In the genomic region with DNA sequence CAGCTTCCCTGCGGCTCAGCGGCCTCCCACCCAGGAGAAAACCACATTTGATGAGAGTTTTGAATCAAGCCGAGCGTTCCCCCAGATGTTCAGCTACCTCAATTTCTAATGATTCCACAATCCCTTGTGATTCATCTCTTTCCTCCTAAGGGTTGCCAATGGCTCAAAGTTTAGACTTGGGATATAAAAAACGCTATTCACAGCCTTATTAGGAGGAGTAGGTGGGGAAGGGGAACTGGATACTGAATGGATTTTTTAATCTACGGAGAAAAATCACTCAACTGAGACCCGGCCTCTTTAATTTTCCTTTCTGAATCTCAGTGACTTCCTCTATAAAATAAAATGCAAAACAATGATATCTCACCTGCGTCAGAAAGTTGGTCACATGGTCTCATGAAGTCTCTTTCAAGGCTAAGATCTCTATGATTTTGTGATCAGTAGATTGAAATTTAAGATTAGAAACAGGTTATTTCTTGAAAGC, we compare ENCODE assay signal across 8 cellular contexts.
DNase-seq lines count a peak whose midpoint lies in the region; ATAC-seq and TF ChIP-seq lines count a peak whose summit lies in the region.

No MANE protein-coding gene starts in this region.

- no peaks in the 10 kb centered on the region for H3K9me3 Mint-ChIP-seq in naive B cell

- no peaks in the 10 kb centered on the region for H3K36me3 Mint-ChIP-seq in naive B cell

- peaks cover 0 to 7% (median 0%) of the 10 kb centered on the region in 3 donors for H3K27me3 Mint-ChIP-seq in naive B cell

- TF ChIP-seq CTCF in AG04449 (IDR thresholded peaks at IDR 0.05; ENCODE audit: insufficient read depth, low read length, missing control alignments) (no peak), epithelial cell of esophagus (IDR thresholded peaks at IDR 0.05; ENCODE audit: insufficient read depth, low read depth, low read length, missing control alignments) (no peak)

- peaks cover 21 to 26% (median 23%) of the 10 kb centered on the region in 3 donors for H3K4me1 Mint-ChIP-seq in naive B cell

- peak overlapping the region; percentile 95 to 98 (median 97) for H3K27ac Mint-ChIP-seq in naive B cell

- no peak for DNase-seq in AG04449 (ENCODE audit: low read depth, low spot score)
- peak; percentile 58 for DNase-seq in M059J (ENCODE audit: low read depth)
- DNase-seq in epithelial cell of esophagus (ENCODE audit: low read depth): peak; percentile 35
- peak; percentile 80 for DNase-seq in naive B cell
- no peak for DNase-seq in NCI-H2107 (lab: John Stamatoyannopoulos, UW)
- no peak for DNase-seq in stimulated activated CD8-positive, alpha-beta memory T cell treated with anti-CD3 and anti-CD28 coated beads, Interleukin-4, amount 100 ng/mL, for 48 hours
- DNase-seq in activated effector memory CD4-positive, alpha-beta T cell treated with Interleukin-2 at 50 U/mL for 16 hours: no peak

- POLR2A ChIA-PET in AG04449 (lab: Yijun Ruan, JAX): interaction anchor here (0.6 to 0.7 kb wide), 2 partner anchors 82 to 452 kb away, joined by 3 read pairs; no protein-coding TSS in a partner anchor

- H3K4me3 ChIP-seq in AG04449 (ENCODE audit: low read depth, low read length) (peak overlapping the region; percentile 62), epithelial cell of esophagus (ENCODE audit: low read length) (peak overlapping the region; percentile 32)

- H3K4me3 Mint-ChIP-seq in naive B cell: peak overlapping the region; percentile 84 to 94 (median 89)

- ATAC-seq in naive B cell (ENCODE audit: low read depth in 2 of 2) (peak; percentile 72 to 75), GM18520 (IDR thresholded peaks at IDR 0.05; ENCODE audit: unreplicated experiment) (no peak)

- CTCF ChIA-PET in AG04449 (lab: Yijun Ruan, JAX): interaction anchor here (0.6 to 2.2 kb wide), 12 partner anchors 8 to 795 kb away, joined by 3 to 9 read pairs (median 4); no protein-coding TSS in a partner anchor

Comparison
In these comparisons a context has a peak if more than half of its experiments do, and no peak if none do; other contexts are left out.
1. DNase-seq: peak in M059J (single experiment), epithelial cell of esophagus (single experiment) and naive B cell (single experiment); none in AG04449 (single experiment), NCI-H2107 (single experiment), stimulated activated CD8-positive, alpha-beta memory T cell treated with anti-CD3 and anti-CD28 coated beads, Interleukin-4, amount 100 ng/mL, for 48 hours (single experiment) and activated effector memory CD4-positive, alpha-beta T cell treated with Interleukin-2 at 50 U/mL for 16 hours (single experiment).